Comparison of ENCODE assay signal across 9 cellular contexts in the genomic region with DNA sequence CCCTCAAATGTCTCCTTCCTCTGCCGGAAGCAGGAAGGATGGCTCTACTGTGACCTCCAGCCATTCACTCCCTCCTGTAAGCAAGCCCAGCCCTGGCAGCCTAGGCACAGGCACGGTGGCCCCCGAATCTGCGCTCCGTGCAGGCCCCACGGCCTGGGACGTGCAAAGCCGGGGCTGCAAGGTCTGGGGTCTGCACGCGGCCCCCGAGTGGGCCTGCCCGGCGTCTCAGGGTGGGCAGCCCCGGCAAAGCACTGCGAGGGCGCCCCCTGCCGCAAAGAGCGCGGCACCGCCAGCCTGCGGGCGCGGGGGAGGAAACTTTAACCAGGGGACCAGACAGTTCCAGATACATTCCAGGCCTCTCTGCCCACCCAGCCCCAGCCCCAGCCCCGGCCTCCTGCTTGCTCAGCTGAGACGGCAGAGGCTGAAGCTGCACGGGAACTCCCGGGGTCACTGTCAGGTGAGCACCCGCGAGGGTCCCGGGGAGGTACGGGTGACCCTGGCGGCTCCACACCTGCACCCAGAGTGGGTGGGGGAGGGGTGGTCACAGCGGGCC.
DNase-seq lines count a peak whose midpoint lies in the region; ATAC-seq, FAIRE-seq and TF ChIP-seq lines count a peak whose summit lies in the region.
"Had no signal": no experiment of that assay in that cellular context is flagged by ENCODE, and none has a peak within 500 bp of the region (broad histone marks: within the 10 kb centered on the region; RNA-seq: fewer than 3 reads in every experiment).

No MANE protein-coding gene starts in this region.

- intact Hi-C loops in HepG2 (cut with micrococcal nuclease; ENCODE audit: unreplicated experiment) = no loop called here
- intact Hi-C loops in thyroid gland (cut with DNase I) = loop anchor here (10.0 kb wide), 2 partner anchors 102 to 252 kb away; a partner anchor contains a TSS

- POLR2A ChIA-PET in HepG2 (lab: Yijun Ruan, JAX) = no interaction called here

- no peaks in the 10 kb centered on the region for H3K27me3 ChIP-seq in HepG2 (ENCODE audit: control insufficient read depth in 1 of 2, insufficient read depth in 2 of 2, low read length in 2 of 2)
- H3K27me3 ChIP-seq in thyroid gland = no peaks in the 10 kb centered on the region

- H3K4me2 ChIP-seq in HepG2 (ENCODE audit: low read depth, low read length) = no peak overlapping the region

- H3K79me2 ChIP-seq in HepG2 (ENCODE audit: insufficient read depth, low read length) = peaks cover 15% of the 10 kb centered on the region

- no peak for FAIRE-seq in HepG2 (lab: Jason Lieb, UNC)
- FAIRE-seq: A204.1 had no signal

- H3K4me3 ChIP-seq in HepG2 (replicated peaks in 1 of 3; ENCODE audit: insufficient read depth in 1 of 3, low read depth in 2 of 3, low read length in 3 of 3) (no peak overlapping the region), thyroid gland (replicated peaks in 1 of 3) (peak overlapping the region in 1 of 3 donors; percentile 37)

- H3K36me3 ChIP-seq in HepG2 (replicated peaks in 1 of 2; ENCODE audit: control insufficient read depth in 1 of 2, insufficient read depth in 2 of 2, low read length in 2 of 2) = peaks cover 57 to 70% of the 10 kb centered on the region in 2 experiments
- peaks cover 13 to 15% of the 10 kb centered on the region in 2 donors for H3K36me3 ChIP-seq in thyroid gland

- H3K27ac ChIP-seq in HepG2 (ENCODE audit: extremely low read length, insufficient read depth, low read length) = no peak overlapping the region
- peak overlapping the region in 2 of 3 donors; percentile 35 to 46 for H3K27ac ChIP-seq in thyroid gland

- TF ChIP-seq EP300 in HepG2 (IDR thresholded peaks at IDR 0.05; ENCODE audit: low read depth in 2 of 2, low read length in 2 of 2) (no peak), HepG2 (CRISPR knock-in tag; IDR thresholded peaks at IDR 0.05; ENCODE audit: borderline replicate concordance) (no peak)

- in situ Hi-C loops in HepG2 (cut with HindIII; ENCODE audit: extremely low pct_ligation_motif_present, low pct_unique_long_range_greater_than_20kb) = no loop called here

- ATAC-seq in HepG2 = no peak; the same call in 2 of the 3 replicates

- TF ChIP-seq POLR2A in HepG2 (IDR thresholded peaks at IDR 0.05; ENCODE audit: insufficient read depth in 1 of 2, low read depth in 2 of 2, low read length in 2 of 2) (no peak), thyroid gland (IDR thresholded peaks at IDR 0.05) (no peak)

- CTCF ChIA-PET in HepG2 (lab: Yijun Ruan, JAX; ENCODE audit: low intra/inter-chr PET ratio, low total read pairs) = no interaction called here

- TF ChIP-seq CTCF in HepG2 (CRISPR knock-in tag; IDR thresholded peaks at IDR 0.05) (peak; percentile 48), thyroid gland (IDR thresholded peaks at IDR 0.05) (peak; percentile 47 to 90 (median 69))

- H4K20me1 ChIP-seq in HepG2 (ENCODE audit: insufficient read depth, low read length) = 0 out of 2 replicates have a peak, but pooled peaks cover 3% of the 10 kb centered on the region

- H3K4me1 ChIP-seq in HepG2 (ENCODE audit: insufficient read depth, low read length) (no peaks in the 10 kb centered on the region), thyroid gland (peaks cover 15 to 17% of the 10 kb centered on the region in 2 donors)

- no peak overlapping the region for H3K9ac ChIP-seq in HepG2 (ENCODE audit: insufficient read depth, low read depth, low read length)

- no TSS peak for BruUV-seq in HepG2 (replicated peaks; lab: Mats Ljungman, UMichigan)

- DNase-seq in DMS53 (lab: John Stamatoyannopoulos, UW) (peak; percentile 74), DMS53 treated with DMSO at 0.1 percent for 48 hours (lab: John Stamatoyannopoulos, UW; ENCODE audit: unreplicated experiment) (no peak), NCI-H2171 treated with DMSO at 0.1 percent for 48 hours (lab: John Stamatoyannopoulos, UW) (peak; percentile 34), cerebellar cortex (ENCODE audit: low spot score) (peak; percentile 50), HepG2 (ENCODE audit: low spot score) (no peak), thyroid gland (peak; percentile 58 to 61), DMS79 (lab: John Stamatoyannopoulos, UW) (no peak)
- no peak for DNase-seq in stimulated activated CD4-positive, alpha-beta T cell treated with anti-CD3 and anti-CD28 coated beads, Interleukin-4, amount 100 ng/mL, for 1 hour

- over 99% methylated on average over 33 of the region's 33 CpGs for WGBS in HepG2 (ENCODE audit: low lambda C conversion rate)
- 0 to 2% methylated on average over 4 to 9 of the region's 33 CpGs for WGBS in thyroid gland, 2 donors

- no peak overlapping the region for H2AFZ ChIP-seq in HepG2 (ENCODE audit: low read length)

- no peaks in the 10 kb centered on the region for H3K9me3 ChIP-seq in HepG2 (ENCODE audit: low read length)
- H3K9me3 ChIP-seq in thyroid gland = no peaks in the 10 kb centered on the region

- TF ChIP-seq RAD21 in HepG2 (CRISPR knock-in tag; IDR thresholded peaks at IDR 0.05) = no peak

TF ChIP-seq in HepG2, 621 proteins besides CTCF, POLR2A, EP300 and RAD21:
- TF ChIP-seq, protein P1, sequence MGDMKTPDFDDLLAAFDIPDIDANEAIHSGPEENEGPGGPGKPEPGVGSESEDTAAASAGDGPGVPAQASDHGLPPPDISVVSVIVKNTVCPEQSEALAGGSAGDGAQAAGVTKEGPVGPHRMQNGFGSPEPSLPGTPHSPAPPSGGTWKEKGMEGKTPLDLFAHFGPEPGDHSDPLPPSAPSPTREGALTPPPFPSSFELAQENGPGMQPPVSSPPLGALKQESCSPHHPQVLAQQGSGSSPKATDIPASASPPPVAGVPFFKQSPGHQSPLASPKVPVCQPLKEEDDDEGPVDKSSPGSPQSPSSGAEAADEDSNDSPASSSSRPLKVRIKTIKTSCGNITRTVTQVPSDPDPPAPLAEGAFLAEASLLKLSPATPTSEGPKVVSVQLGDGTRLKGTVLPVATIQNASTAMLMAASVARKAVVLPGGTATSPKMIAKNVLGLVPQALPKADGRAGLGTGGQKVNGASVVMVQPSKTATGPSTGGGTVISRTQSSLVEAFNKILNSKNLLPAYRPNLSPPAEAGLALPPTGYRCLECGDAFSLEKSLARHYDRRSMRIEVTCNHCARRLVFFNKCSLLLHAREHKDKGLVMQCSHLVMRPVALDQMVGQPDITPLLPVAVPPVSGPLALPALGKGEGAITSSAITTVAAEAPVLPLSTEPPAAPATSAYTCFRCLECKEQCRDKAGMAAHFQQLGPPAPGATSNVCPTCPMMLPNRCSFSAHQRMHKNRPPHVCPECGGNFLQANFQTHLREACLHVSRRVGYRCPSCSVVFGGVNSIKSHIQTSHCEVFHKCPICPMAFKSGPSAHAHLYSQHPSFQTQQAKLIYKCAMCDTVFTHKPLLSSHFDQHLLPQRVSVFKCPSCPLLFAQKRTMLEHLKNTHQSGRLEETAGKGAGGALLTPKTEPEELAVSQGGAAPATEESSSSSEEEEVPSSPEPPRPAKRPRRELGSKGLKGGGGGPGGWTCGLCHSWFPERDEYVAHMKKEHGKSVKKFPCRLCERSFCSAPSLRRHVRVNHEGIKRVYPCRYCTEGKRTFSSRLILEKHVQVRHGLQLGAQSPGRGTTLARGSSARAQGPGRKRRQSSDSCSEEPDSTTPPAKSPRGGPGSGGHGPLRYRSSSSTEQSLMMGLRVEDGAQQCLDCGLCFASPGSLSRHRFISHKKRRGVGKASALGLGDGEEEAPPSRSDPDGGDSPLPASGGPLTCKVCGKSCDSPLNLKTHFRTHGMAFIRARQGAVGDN (CRISPR knock-in tag; IDR thresholded peaks at IDR 0.05) = 0 out of 2 replicates have a peak, but pooled peaks have one; percentile 17
- TF ChIP-seq ETV5 (CRISPR knock-in tag; IDR thresholded peaks at IDR 0.05; ENCODE audit: borderline replicate concordance) = no peak
- peak; percentile 10 for TF ChIP-seq HNRNPK (IDR thresholded peaks at IDR 0.05; ENCODE audit: low read depth, low read length, poor library complexity, severe bottlenecking)
- peak; percentile 18 for TF ChIP-seq AGO2 (optimal IDR thresholded peaks at IDR 0.05; ENCODE audit: low read depth, low read length)
- TF ChIP-seq HOXA3 (CRISPR knock-in tag; IDR thresholded peaks at IDR 0.05) = peak; percentile 47; the same call in 1 of the 2 replicates
- TF ChIP-seq HNRNPLL (IDR thresholded peaks at IDR 0.05; ENCODE audit: low read depth, low read length, poor library complexity, severe bottlenecking) = no peak
- TF ChIP-seq, protein P2, sequence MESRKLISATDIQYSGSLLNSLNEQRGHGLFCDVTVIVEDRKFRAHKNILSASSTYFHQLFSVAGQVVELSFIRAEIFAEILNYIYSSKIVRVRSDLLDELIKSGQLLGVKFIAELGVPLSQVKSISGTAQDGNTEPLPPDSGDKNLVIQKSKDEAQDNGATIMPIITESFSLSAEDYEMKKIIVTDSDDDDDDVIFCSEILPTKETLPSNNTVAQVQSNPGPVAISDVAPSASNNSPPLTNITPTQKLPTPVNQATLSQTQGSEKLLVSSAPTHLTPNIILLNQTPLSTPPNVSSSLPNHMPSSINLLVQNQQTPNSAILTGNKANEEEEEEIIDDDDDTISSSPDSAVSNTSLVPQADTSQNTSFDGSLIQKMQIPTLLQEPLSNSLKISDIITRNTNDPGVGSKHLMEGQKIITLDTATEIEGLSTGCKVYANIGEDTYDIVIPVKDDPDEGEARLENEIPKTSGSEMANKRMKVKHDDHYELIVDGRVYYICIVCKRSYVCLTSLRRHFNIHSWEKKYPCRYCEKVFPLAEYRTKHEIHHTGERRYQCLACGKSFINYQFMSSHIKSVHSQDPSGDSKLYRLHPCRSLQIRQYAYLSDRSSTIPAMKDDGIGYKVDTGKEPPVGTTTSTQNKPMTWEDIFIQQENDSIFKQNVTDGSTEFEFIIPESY (CRISPR knock-in tag; IDR thresholded peaks at IDR 0.05) = peak; percentile 93

Comparison
In these comparisons a context has a peak if more than half of its experiments do, and no peak if none do; other contexts are left out.
1. DNase-seq: peak in DMS53 (single experiment), NCI-H2171 treated with DMSO at 0.1 percent for 48 hours (single experiment), cerebellar cortex (single experiment) and thyroid gland (2 of 2); none in DMS53 treated with DMSO at 0.1 percent for 48 hours (single experiment), HepG2 (single experiment), DMS79 (single experiment) and stimulated activated CD4-positive, alpha-beta T cell treated with anti-CD3 and anti-CD28 coated beads, Interleukin-4, amount 100 ng/mL, for 1 hour (single experiment).